In the genomic region with DNA sequence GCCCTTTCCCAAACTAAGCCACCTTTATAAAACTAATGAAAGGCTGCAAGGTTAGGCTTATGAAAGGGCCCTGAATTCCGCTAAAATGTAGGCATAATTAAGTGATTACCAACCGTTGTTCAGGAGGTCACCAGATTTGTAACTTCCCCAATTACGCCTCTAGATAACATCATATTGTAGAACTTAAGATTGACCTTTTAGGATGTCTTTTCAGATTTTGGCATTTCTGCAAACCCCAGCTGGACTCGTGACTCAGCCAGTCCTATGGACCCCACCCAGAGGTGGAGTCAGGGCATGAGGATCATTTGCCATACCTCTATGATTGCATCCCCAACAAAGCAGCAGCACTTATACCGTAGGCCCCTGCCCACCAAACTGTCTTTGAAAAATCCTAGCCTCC, we compare ENCODE assay signal across 17 cellular contexts.
"Had no signal": no experiment of that assay in that cellular context is flagged by ENCODE, and none has a peak within 500 bp of the region (broad histone marks: within the 10 kb centered on the region; RNA-seq: fewer than 3 reads in every experiment).

No MANE protein-coding gene starts in this region.

- H3K9me3 Mint-ChIP-seq: activated naive CD8-positive, alpha-beta T cell treated with anti-CD3 and anti-CD28 coated beads for 36 hours; activated T-cell treated with anti-CD3 and anti-CD28 coated beads, Interleukin-2, amount 50 U/mL, for 72 hours; naive B cell had no signal

- H3K4me3 Mint-ChIP-seq: activated CD4-positive, alpha-beta T cell treated with anti-CD3 and anti-CD28 coated beads for 36 hours; activated CD8-positive, alpha-beta T cell treated with anti-CD3 and anti-CD28 coated beads, Interleukin-2, amount 10 ng/mL, durations not matched to agents 7 days and 5 days; activated naive CD8-positive, alpha-beta T cell treated with anti-CD3 and anti-CD28 coated beads for 36 hours; activated T-cell treated with anti-CD3 and anti-CD28 coated beads, Interleukin-2, amount 50 U/mL, for 72 hours; naive B cell had no signal

- DNase-seq: activated CD4-positive, alpha-beta T cell treated with anti-CD3 and anti-CD28 coated beads for 36 hours; activated CD8-positive, alpha-beta memory T cell treated with anti-CD3 and anti-CD28 coated beads, Interleukin-2, amount 50 U/mL, for 4 hours; activated CD8-positive, alpha-beta T cell treated with anti-CD3 and anti-CD28 coated beads, Interleukin-2, amount 10 ng/mL, durations not matched to agents 7 days and 5 days; activated gamma-delta T cell; activated naive CD8-positive, alpha-beta T cell treated with anti-CD3 and anti-CD28 coated beads for 36 hours; activated T-cell treated with anti-CD3 and anti-CD28 coated beads, Interleukin-2, amount 50 U/mL, for 72 hours; brain microvascular endothelial cell; foreskin keratinocyte; glutamatergic neuron; left ventricle myocardium inferior; naive B cell; pancreas; stimulated activated CD4-positive, alpha-beta T cell treated with anti-CD3 and anti-CD28 coated beads, Interleukin-12 subunit alpha, Interleukin-12 subunit beta, amount 100 ng/mL, for 4 hours; stimulated activated CD4-positive, alpha-beta T cell treated with anti-CD3 and anti-CD28 coated beads, Interleukin-2, amount 100 ng/mL, for 24 hours; T-helper 9 cell; upper lobe of right lung had no signal

- FAIRE-seq: pancreas had no signal

- H3K27ac ChIP-seq: brain microvascular endothelial cell, foreskin keratinocyte, left ventricle myocardium inferior, pancreas, thoracic aorta, upper lobe of right lung had no signal

- H3K27me3 ChIP-seq: brain microvascular endothelial cell, foreskin keratinocyte, pancreas, upper lobe of right lung had no signal

- H3K27me3 Mint-ChIP-seq: activated CD4-positive, alpha-beta T cell treated with anti-CD3 and anti-CD28 coated beads for 36 hours; activated naive CD8-positive, alpha-beta T cell treated with anti-CD3 and anti-CD28 coated beads for 36 hours; naive B cell had no signal

- H3K9me3 ChIP-seq: left ventricle myocardium inferior, pancreas, thoracic aorta, upper lobe of right lung had no signal

- H3K36me3 Mint-ChIP-seq: naive B cell had no signal

- H3K4me3 ChIP-seq: left ventricle myocardium inferior, pancreas, thoracic aorta, upper lobe of right lung had no signal

- H3K36me3 ChIP-seq: brain microvascular endothelial cell, left ventricle myocardium inferior, pancreas, thoracic aorta, upper lobe of right lung had no signal

- H3K27ac Mint-ChIP-seq: activated CD4-positive, alpha-beta T cell treated with anti-CD3 and anti-CD28 coated beads for 36 hours; activated CD8-positive, alpha-beta T cell treated with anti-CD3 and anti-CD28 coated beads, Interleukin-2, amount 10 ng/mL, durations not matched to agents 7 days and 5 days; activated naive CD8-positive, alpha-beta T cell treated with anti-CD3 and anti-CD28 coated beads for 36 hours; activated T-cell treated with anti-CD3 and anti-CD28 coated beads, Interleukin-2, amount 50 U/mL, for 72 hours; naive B cell had no signal

- ATAC-seq: activated CD4-positive, alpha-beta T cell treated with anti-CD3 and anti-CD28 coated beads for 36 hours; activated CD8-positive, alpha-beta T cell treated with anti-CD3 and anti-CD28 coated beads, Interleukin-2, amount 10 ng/mL, durations not matched to agents 7 days and 5 days; activated T-cell treated with anti-CD3 and anti-CD28 coated beads, Interleukin-2, amount 50 U/mL, for 72 hours; foreskin keratinocyte; pancreas; upper lobe of right lung had no signal
